ENCODE assay signal across 10 cellular contexts in genomic region chr15:64503640-64504039, GRCh38. TPM values are rescaled to one million over a fixed set of nuclear protein-coding genes. Genes with fewer than 3 reads are reported as not detected.
DNase-seq lines count a peak whose midpoint lies in the region; ATAC-seq, FAIRE-seq and TF ChIP-seq lines count a peak whose summit lies in the region.
"Had no signal": no experiment of that assay in that cellular context is flagged by ENCODE, and none has a peak within 500 bp of the region (broad histone marks: within the 10 kb centered on the region; RNA-seq: fewer than 3 reads in every experiment).

No MANE protein-coding gene starts in this region.

- peaks cover 41% of the 10 kb centered on the region for H3K36me3 ChIP-seq in DND-41 (ENCODE audit: insufficient read depth, low read length)
- peaks cover 69% of the 10 kb centered on the region for H3K36me3 ChIP-seq in RWPE2 (ENCODE audit: low read depth)
- peaks cover 64% of the 10 kb centered on the region for H3K36me3 ChIP-seq in endodermal cell (ENCODE audit: control insufficient read depth, insufficient read depth, low read length)
- H3K36me3 ChIP-seq in sigmoid colon, result peaks cover 0 to 16% (median 5%) of the 10 kb centered on the region in 4 donors

- FAIRE-seq in RCC 7860 (lab: Jason Lieb, UNC), result no peak
- FAIRE-seq: endometrium, keratinocyte had no signal

- H3K27ac ChIP-seq in DND-41 (ENCODE audit: low read length) (peak overlapping the region; percentile 77), RWPE2 (ENCODE audit: poor library complexity, severe bottlenecking) (peak overlapping the region; percentile 2), endodermal cell (ENCODE audit: low read depth, low read length) (peak overlapping the region; percentile 0), sigmoid colon (peak overlapping the region; percentile 65 to 74 (median 70))

- H3K27me3 Mint-ChIP-seq in endodermal cell (ENCODE audit: insufficient read depth), result no peaks in the 10 kb centered on the region

- H3K27me3 ChIP-seq in DND-41 (ENCODE audit: insufficient read depth, low read length, poor library complexity) (no peaks in the 10 kb centered on the region), RWPE2 (ENCODE audit: insufficient read depth, poor library complexity, severe bottlenecking) (no peaks in the 10 kb centered on the region), endodermal cell (ENCODE audit: control insufficient read depth, insufficient read depth, low read length, poor library complexity, severe bottlenecking) (no peaks in the 10 kb centered on the region), sigmoid colon (no peaks in the 10 kb centered on the region)

- 67 to 75% methylated on average over 1 of the region's 1 CpG for WGBS in endodermal cell (ENCODE audit: insufficient coverage in 1 of 2, insufficient read length in 1 of 2), 2 experiments
- WGBS in sigmoid colon, 2 donors, result 13 to 21% methylated on average over 1 of the region's 1 CpG

- H4K20me1 ChIP-seq in DND-41 (ENCODE audit: insufficient read depth, low read length), result peaks cover 4% of the 10 kb centered on the region; the same call in 1 of the 2 replicates

- H3K4me2 ChIP-seq in DND-41 (ENCODE audit: insufficient read depth, low read length), result peak overlapping the region; percentile 58

- H3K9me3 ChIP-seq in DND-41 (ENCODE audit: insufficient read depth, low read length, severe bottlenecking) (no peaks in the 10 kb centered on the region), RWPE2 (ENCODE audit: severe bottlenecking) (no peaks in the 10 kb centered on the region), endodermal cell (ENCODE audit: control insufficient read depth, low read length) (no peaks in the 10 kb centered on the region), sigmoid colon (no peaks in the 10 kb centered on the region)

- TF ChIP-seq POLR2A in sigmoid colon (IDR thresholded peaks at IDR 0.05), result no peak

- peaks cover 60% of the 10 kb centered on the region for H3K4me1 ChIP-seq in DND-41 (ENCODE audit: insufficient read depth, low read length)
- no peaks in the 10 kb centered on the region for H3K4me1 ChIP-seq in RWPE2 (ENCODE audit: insufficient read depth, poor library complexity, severe bottlenecking)
- peaks cover 4% of the 10 kb centered on the region for H3K4me1 ChIP-seq in endodermal cell (ENCODE audit: control insufficient read depth, insufficient read depth, low read length)
- H3K4me1 ChIP-seq in sigmoid colon, result peaks cover 0 to 68% (median 65%) of the 10 kb centered on the region in 4 donors

- peaks cover 73% of the 10 kb centered on the region for H3K79me2 ChIP-seq in DND-41 (ENCODE audit: insufficient read depth, low read length)

- H3K27ac Mint-ChIP-seq in endodermal cell, result no peak overlapping the region

- DNase-seq in DND-41 (peak; percentile 24), RWPE2 (ENCODE audit: low spot score) (no peak), endodermal cell (no peak), sigmoid colon (no peak), RCC 7860 (ENCODE audit: low spot score) (no peak)
- DNase-seq in activated effector memory CD4-positive, alpha-beta T cell treated with Interleukin-2 at 50 U/mL for 16 hours, result no peak

- peaks cover 49% of the 10 kb centered on the region for H3K36me3 Mint-ChIP-seq in endodermal cell (ENCODE audit: low read depth)

- H3K4me3 ChIP-seq in DND-41 (ENCODE audit: low read depth in 1 of 2, low read length in 2 of 2), result peak overlapping the region in 1 of 2 experiments; percentile 41; a peak in 2 of 4 replicates
- H3K4me3 ChIP-seq in RWPE2 (ENCODE audit: severe bottlenecking), result no peak overlapping the region
- H3K4me3 ChIP-seq in endodermal cell (ENCODE audit: low read length), result no peak overlapping the region
- H3K4me3 ChIP-seq in sigmoid colon, result no peak overlapping the region

- TF ChIP-seq CTCF in DND-41 (IDR thresholded peaks at IDR 0.05; ENCODE audit: borderline replicate concordance, extremely low read depth, low read length, poor library complexity, severe bottlenecking), result no peak
- TF ChIP-seq CTCF in RWPE2 (IDR thresholded peaks at IDR 0.05; ENCODE audit: poor library complexity, severe bottlenecking), result no peak
- no peak for TF ChIP-seq CTCF in endodermal cell (conservative IDR thresholded peaks at IDR 0.05)
- no peak for TF ChIP-seq CTCF in sigmoid colon (IDR thresholded peaks at IDR 0.05)

- H2AFZ ChIP-seq in DND-41 (ENCODE audit: low read depth, low read length), result peak overlapping the region; percentile 38; the same call in 1 of the 2 replicates

- peaks cover 8% of the 10 kb centered on the region for H3K4me1 Mint-ChIP-seq in endodermal cell

- H3K4me3 Mint-ChIP-seq in endodermal cell, result no peak overlapping the region

- H3K9ac ChIP-seq in DND-41 (ENCODE audit: low read depth, low read length) (peak overlapping the region; percentile 37), endodermal cell (ENCODE audit: extremely low read depth, low read length, poor library complexity, severe bottlenecking) (no peak overlapping the region)

- H3K9me3 Mint-ChIP-seq in endodermal cell, result no peaks in the 10 kb centered on the region

- no peak for TF ChIP-seq EP300 in sigmoid colon (IDR thresholded peaks at IDR 0.05)

- intact Hi-C loops in sigmoid colon (cut with DNase I), result loop anchor here (5.0 kb wide), 1 partner anchor 41 kb away; the partner anchor contains the start of gene ZNF609

- ATAC-seq in DND-41 (ENCODE audit: insufficient read depth, low read depth), result peak; percentile 63
- ATAC-seq in RWPE2 (ENCODE audit: low read depth), result no peak
- no peak for ATAC-seq in HG03039 (IDR thresholded peaks at IDR 0.05; ENCODE audit: unreplicated experiment)
- no peak for ATAC-seq in HG02973 (IDR thresholded peaks at IDR 0.05; ENCODE audit: unreplicated experiment)

RNA-seq across cellular contexts. Expression of gene ZNF609, which starts 43.3 kb away (rescaled TPM):
- total RNA-seq in endodermal cell (10 to 100 TPM; 52.3 to 54.8 TPM), sigmoid colon (10 to 100 TPM; 29.6 to 35.2 (median 31.0) TPM)
- 35.4 TPM for polyA plus RNA-seq in endodermal cell (2013, experiment 1 of 2)
- 33.2 TPM for polyA plus RNA-seq in endodermal cell (2013, experiment 2 of 2)
- 10 to 100 TPM in 1 of 3 donors, 1 to 10 TPM in 2; 4.8 to 13.5 (median 5.5) TPM for polyA plus RNA-seq in sigmoid colon

Comparison
In these comparisons a context has a peak if more than half of its experiments do, and no peak if none do; other contexts are left out.
1. H3K27ac ChIP-seq: peak in every context shown above with its lines; median percentile 77 in DND-41; 70 in sigmoid colon; 2 in RWPE2; 0 in endodermal cell.